In genomic region chr18:45322343-45322742, GRCh38 we compare ENCODE assay signal across 9 cellular contexts.
"Had no signal": no experiment of that assay in that cellular context is flagged by ENCODE, and none has a peak within 500 bp of the region (broad histone marks: within the 10 kb centered on the region; RNA-seq: fewer than 3 reads in every experiment).

No MANE protein-coding gene starts in this region.

- FAIRE-seq: HTR-8/SVneo had no signal

- H3K4me1 Mint-ChIP-seq: IgD-negative memory B cell had no signal

- H3K27ac Mint-ChIP-seq: HFFc6, IgD-negative memory B cell had no signal

- H3K4me3 Mint-ChIP-seq: HFFc6, IgD-negative memory B cell had no signal

- DNase-seq: GM23248, GOT3, H7, HFFc6 had no signal

- H3K9ac ChIP-seq: GM23248 had no signal

- H3K9me3 ChIP-seq: HAP-1 had no signal

- H3K4me3 ChIP-seq: GM23248, HAP-1 had no signal

- H3K36me3 ChIP-seq: HAP-1 had no signal

- ATAC-seq: HCT116 had no signal

- H3K9me3 Mint-ChIP-seq: HFFc6 had no signal

- H2AFZ ChIP-seq: GM23248 had no signal

- H3K27ac ChIP-seq: GM23248, HL-60 had no signal

- H3K4me1 ChIP-seq: HAP-1 had no signal
